Comparison of ENCODE assay signal across 8 cellular contexts in the genomic region with DNA sequence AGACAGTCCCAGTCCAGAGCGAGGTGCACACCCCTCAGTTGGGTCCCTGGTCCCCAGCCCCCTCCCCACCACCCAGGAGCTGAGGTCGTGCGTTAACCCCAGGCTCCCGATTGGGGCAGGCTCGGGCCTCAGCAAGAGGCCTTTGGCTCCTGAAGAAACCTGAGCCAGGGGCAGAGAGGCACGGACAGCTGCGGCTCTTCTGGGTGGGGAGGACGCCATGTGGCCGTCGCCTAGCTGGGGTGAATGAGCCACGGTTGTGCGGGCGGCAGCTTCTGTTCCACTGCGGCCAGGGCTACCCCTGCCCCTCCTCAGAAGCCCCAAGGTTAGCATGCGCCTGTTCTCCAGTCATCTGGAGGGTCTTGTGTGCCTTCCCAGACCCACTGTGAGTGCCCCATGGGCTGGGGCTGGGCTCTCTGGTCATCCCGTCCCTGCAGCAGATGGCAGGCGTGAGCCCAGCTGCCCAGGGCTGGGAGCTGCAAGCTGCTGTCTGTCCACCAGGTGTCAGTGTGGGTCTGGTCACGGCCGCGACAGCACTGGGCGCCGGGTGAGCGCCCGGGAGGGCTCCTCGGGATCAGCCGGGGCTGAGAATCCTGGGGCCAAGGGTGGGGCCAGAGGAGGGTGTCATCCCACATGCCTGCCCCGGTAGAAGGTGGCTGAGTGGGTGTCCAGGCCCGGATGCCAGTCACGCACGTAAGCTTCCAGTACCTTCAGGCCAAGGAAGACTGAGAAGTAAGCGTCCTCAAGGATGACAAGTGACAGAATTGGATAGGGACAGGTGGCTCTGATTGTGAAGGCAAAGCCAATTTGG. TPM values are rescaled to one million over a fixed set of nuclear protein-coding genes. Genes with fewer than 3 reads are reported as not detected.
DNase-seq lines count a peak whose midpoint lies in the region; ATAC-seq and TF ChIP-seq lines count a peak whose summit lies in the region.

No MANE protein-coding gene starts in this region.

- no peaks in the 10 kb centered on the region for H3K36me3 ChIP-seq in adrenal gland (replicated peaks in 1 of 2)

- no peak overlapping the region for H3K4me3 Mint-ChIP-seq in T-cell

- POLR2A ChIA-PET in T-cell (lab: Charles Lee) = no interaction called here

- intact Hi-C loops in adrenal gland (cut with DNase I) = no loop called here
- intact Hi-C loops in left ventricle myocardium superior (cut with micrococcal nuclease) = no loop called here
- intact Hi-C loops in sciatic nerve (cut with DNase I) = loop anchor here (5.0 kb wide), 1 partner anchor 128 kb away; no protein-coding TSS in a partner anchor

- H3K4me1 ChIP-seq in adrenal gland (replicated peaks in 1 of 2) = peaks cover 14 to 30% of the 10 kb centered on the region in 2 donors

- H3K9me3 ChIP-seq in adrenal gland (replicated peaks in 1 of 3) = no peaks in the 10 kb centered on the region

- no peak overlapping the region for H3K27ac Mint-ChIP-seq in T-cell

- TF ChIP-seq CTCF in adrenal gland (IDR thresholded peaks at IDR 0.05) = peak; percentile 76 to 89 (median 82)

- no peaks in the 10 kb centered on the region for H3K27me3 ChIP-seq in adrenal gland

- H3K27me3 Mint-ChIP-seq in T-cell = peaks cover 2 to 3% of the 10 kb centered on the region in 2 donors

- no peaks in the 10 kb centered on the region for H3K9me3 Mint-ChIP-seq in T-cell

- H3K4me1 Mint-ChIP-seq in T-cell = no peaks in the 10 kb centered on the region

- DNase-seq in AG20443 (ENCODE audit: low spot score) (peak; percentile 84), HS-27A (ENCODE audit: low read depth) (peak; percentile 14), T-cell (peak in 32 of 34 experiments; percentile 6 to 59 (median 36)), adrenal gland (peak; percentile 74 to 88 (median 79)), left ventricle myocardium superior (peak; percentile 75), sciatic nerve (ENCODE audit: low spot score) (peak; percentile 81)

- H3K36me3 Mint-ChIP-seq in T-cell = no peaks in the 10 kb centered on the region

- WGBS in adrenal gland, 4 donors = 10 to 41% (median 39%) methylated on average over 12 to 31 of the region's 31 CpGs

- peak; percentile 82 for ATAC-seq in GM19023 (IDR thresholded peaks at IDR 0.05; ENCODE audit: unreplicated experiment)
- ATAC-seq in T-cell (replicated peaks in 1 of 4) = peak; percentile 78 to 86 (median 84)
- ATAC-seq in left ventricle myocardium superior = peak; percentile 93
- ATAC-seq in sciatic nerve = peak; percentile 80
- ATAC-seq in HG03039 (IDR thresholded peaks at IDR 0.05; ENCODE audit: unreplicated experiment) = no peak

- peak overlapping the region in 2 of 5 donors; percentile 83 to 88 for H3K27ac ChIP-seq in adrenal gland

- TF ChIP-seq POLR2A in adrenal gland (IDR thresholded peaks at IDR 0.05) = no peak

- CTCF ChIA-PET in T-cell (lab: Charles Lee) = interaction anchor here (0.5 to 3.7 kb wide), 9 partner anchors 17 to 888 kb away, joined by 3 to 24 read pairs (median 4); no protein-coding TSS in a partner anchor

- no peak overlapping the region for H3K4me3 ChIP-seq in adrenal gland

RNA-seq across cellular contexts. Expression of a gene that starts 21.9 kb away (rescaled TPM):
- total RNA-seq in T-cell (under 1 TPM in 1 of 5 donors, not detected in 4; 0.13 TPM), adrenal gland (10 to 100 TPM; 11.5 to 46.4 (median 20.6) TPM), left ventricle myocardium superior (not detected), sciatic nerve (0.09 TPM)
- 10 to 100 TPM in 2 of 3 donors, 1 to 10 TPM in 1; 9.8 to 15.3 (median 13.6) TPM for polyA plus RNA-seq in adrenal gland

RNA-seq across cellular contexts. Expression of a gene that starts 44.6 kb away (rescaled TPM):
- total RNA-seq in T-cell (under 1 TPM in 3 of 5 donors, not detected in 2; 0.25 to 0.70 (median 0.30) TPM), adrenal gland (100 to 1,000 TPM in 7 of 8 donors, 10 to 100 TPM in 1; 98.2 to 338 (median 275) TPM), left ventricle myocardium superior (40.6 TPM), sciatic nerve (115 TPM)
- polyA plus RNA-seq in adrenal gland = 100 to 1,000 TPM; 176 to 598 (median 240) TPM

RNA-seq across cellular contexts. Expression of a gene that starts 59.6 kb away (rescaled TPM):
- total RNA-seq in T-cell (10 to 100 TPM; 12.5 to 29.8 (median 25.5) TPM), adrenal gland (10 to 100 TPM; 13.2 to 36.7 (median 21.4) TPM), left ventricle myocardium superior (42.5 TPM), sciatic nerve (11.9 TPM)
- 10 to 100 TPM; 18.7 to 48.5 (median 38.1) TPM for polyA plus RNA-seq in adrenal gland

Comparison
In these comparisons a context has a peak if more than half of its experiments do, and no peak if none do; other contexts are left out.
1. DNase-seq: peak in every context shown above with its lines; median percentile 84 in AG20443; 81 in sciatic nerve; 79 in adrenal gland; 75 in left ventricle myocardium superior; 36 in T-cell; 14 in HS-27A.
2. RNA of a gene that starts 21.9 kb away (total RNA-seq): 11.5 to 46.4 TPM in adrenal gland; 0.09 TPM in sciatic nerve (single experiment), 0.13 TPM in T-cell and not detected in left ventricle myocardium superior (single experiment); every median in the first group is over 10 times any median in the second.
3. RNA of a gene that starts 44.6 kb away (total RNA-seq): 98.2 to 338 TPM in adrenal gland, 115 TPM in sciatic nerve (single experiment) and 40.6 TPM in left ventricle myocardium superior (single experiment); 0.25 to 0.70 TPM in T-cell; every median in the first group is over 10 times any median in the second.